Comparison of ENCODE assay signal across 29 cellular contexts in the genomic region with DNA sequence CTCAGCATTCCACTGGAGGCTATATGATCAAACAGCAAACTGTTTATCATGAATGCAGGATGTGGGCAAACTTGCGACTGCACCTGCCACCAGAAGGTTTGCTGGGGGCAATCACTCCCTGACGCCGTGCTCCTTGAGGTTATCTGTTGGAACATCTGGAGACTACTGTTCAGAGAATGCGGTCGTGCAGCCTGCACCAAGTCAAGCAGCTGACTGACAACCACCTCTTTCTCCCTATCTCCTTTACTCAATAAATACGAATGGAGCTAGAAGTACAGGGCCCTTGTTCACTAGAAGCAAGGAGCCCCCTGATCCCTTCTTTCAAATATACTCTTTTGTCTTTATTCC.
"Had no signal": no experiment of that assay in that cellular context is flagged by ENCODE, and none has a peak within 500 bp of the region (broad histone marks: within the 10 kb centered on the region; RNA-seq: fewer than 3 reads in every experiment).

No MANE protein-coding gene starts in this region.

- H3K9me3 ChIP-seq: colonic mucosa, esophagus muscularis mucosa, gastroesophageal sphincter, neutrophil, right lobe of liver, tibial artery had no signal

- H3K36me3 Mint-ChIP-seq: memory B cell; mesothelial cell of epicardium; naive B cell; stimulated activated effector memory CD8-positive, alpha-beta T cell treated with anti-CD3 and anti-CD28 coated beads, Interleukin-12 subunit alpha, Interleukin-12 subunit beta, amount 100 ng/mL, for 72 hours had no signal

- H3K79me2 ChIP-seq: hepatocyte, parathyroid adenoma had no signal

- H3K27ac Mint-ChIP-seq: dendritic cell treated with granulocyte-macrophage colony-stimulating factor and Interleukin-4, amounts not matched to agents 40 ng/mL and 50 ng/mL, for 4 days; memory B cell; mesothelial cell of epicardium; naive B cell; natural killer cell treated with Interleukin-12 subunit alpha and Interleukin-12 subunit beta and Interleukin-15 and Interleukin-18, amount 100 ng/mL, for 72 hours; progenitor cell of endocrine pancreas; stimulated activated effector memory CD8-positive, alpha-beta T cell treated with anti-CD3 and anti-CD28 coated beads, Interleukin-12 subunit alpha, Interleukin-12 subunit beta, amount 100 ng/mL, for 72 hours had no signal

- DNase-seq: colonic mucosa; effector memory CD4-positive, alpha-beta T cell; foreskin keratinocyte; heart left ventricle; kidney; mucosa of descending colon; naive B cell; small intestine; stimulated activated CD4-positive, alpha-beta T cell treated with anti-CD3 and anti-CD28 coated beads, Interleukin-12 subunit alpha, Interleukin-12 subunit beta, amount 100 ng/mL, for 4 hours; stimulated activated CD4-positive, alpha-beta T cell treated with anti-CD3 and anti-CD28 coated beads, Interleukin-1b, Interleukin-23, amount 100 ng/mL, for 48 hours; stimulated activated CD4-positive, alpha-beta T cell treated with anti-CD3 and anti-CD28 coated beads, Interleukin-4, amount 100 ng/mL, for 1 hour; stimulated activated naive CD4-positive, alpha-beta T cell treated with Interleukin-2 at 50 U/mL for 16 hours; stomach; tibial artery; upper lobe of left lung had no signal

- H3K4me1 ChIP-seq: colonic mucosa, esophagus muscularis mucosa, foreskin keratinocyte, gastroesophageal sphincter, heart left ventricle, parathyroid adenoma, right lobe of liver, stomach, tibial artery, upper lobe of left lung had no signal

- H3K4me3 Mint-ChIP-seq: dendritic cell treated with granulocyte-macrophage colony-stimulating factor and Interleukin-4, amounts not matched to agents 40 ng/mL and 50 ng/mL, for 4 days; memory B cell; mesothelial cell of epicardium; naive B cell; natural killer cell treated with Interleukin-12 subunit alpha and Interleukin-12 subunit beta and Interleukin-15 and Interleukin-18, amount 100 ng/mL, for 72 hours; neural crest cell; stimulated activated effector memory CD8-positive, alpha-beta T cell treated with anti-CD3 and anti-CD28 coated beads, Interleukin-12 subunit alpha, Interleukin-12 subunit beta, amount 100 ng/mL, for 72 hours had no signal

- H3K9ac ChIP-seq: parathyroid adenoma had no signal

- H3K27me3 ChIP-seq: colonic mucosa, esophagus muscularis mucosa, foreskin keratinocyte, gastroesophageal sphincter, heart left ventricle, hepatocyte, neutrophil, right lobe of liver, stomach, tibial artery, upper lobe of left lung had no signal

- H3K27me3 Mint-ChIP-seq: dendritic cell treated with granulocyte-macrophage colony-stimulating factor and Interleukin-4, amounts not matched to agents 40 ng/mL and 50 ng/mL, for 4 days; memory B cell; naive B cell; natural killer cell treated with Interleukin-12 subunit alpha and Interleukin-12 subunit beta and Interleukin-15 and Interleukin-18, amount 100 ng/mL, for 72 hours; progenitor cell of endocrine pancreas had no signal

- H3K4me3 ChIP-seq: colonic mucosa, esophagus muscularis mucosa, gastroesophageal sphincter, heart left ventricle, hepatocyte, lung, mucosa of descending colon, right lobe of liver, stomach, tibial artery, upper lobe of left lung had no signal

- H3K36me3 ChIP-seq: colonic mucosa, esophagus muscularis mucosa, gastroesophageal sphincter, heart left ventricle, neutrophil, right lobe of liver, stomach, tibial artery, upper lobe of left lung had no signal

- H3K27ac ChIP-seq: colonic mucosa, esophagus muscularis mucosa, foreskin keratinocyte, gastroesophageal sphincter, heart left ventricle, hepatocyte, neutrophil, parathyroid adenoma, right lobe of liver, stomach, tibial artery, upper lobe of left lung had no signal

- H2AFZ ChIP-seq: hepatocyte, parathyroid adenoma had no signal

- ATAC-seq: foreskin keratinocyte; gastroesophageal sphincter; heart left ventricle; mucosa of descending colon; natural killer cell treated with Interleukin-12 subunit alpha and Interleukin-12 subunit beta and Interleukin-15 and Interleukin-18, amount 100 ng/mL, for 72 hours; stimulated activated effector memory CD8-positive, alpha-beta T cell treated with anti-CD3 and anti-CD28 coated beads, Interleukin-12 subunit alpha, Interleukin-12 subunit beta, amount 100 ng/mL, for 72 hours had no signal

- H3K4me1 Mint-ChIP-seq: memory B cell; mesothelial cell of epicardium; naive B cell; neural crest cell; stimulated activated effector memory CD8-positive, alpha-beta T cell treated with anti-CD3 and anti-CD28 coated beads, Interleukin-12 subunit alpha, Interleukin-12 subunit beta, amount 100 ng/mL, for 72 hours had no signal

- H3K4me2 ChIP-seq: hepatocyte had no signal
